ENCODE assay signal across 25 cellular contexts in the genomic region with DNA sequence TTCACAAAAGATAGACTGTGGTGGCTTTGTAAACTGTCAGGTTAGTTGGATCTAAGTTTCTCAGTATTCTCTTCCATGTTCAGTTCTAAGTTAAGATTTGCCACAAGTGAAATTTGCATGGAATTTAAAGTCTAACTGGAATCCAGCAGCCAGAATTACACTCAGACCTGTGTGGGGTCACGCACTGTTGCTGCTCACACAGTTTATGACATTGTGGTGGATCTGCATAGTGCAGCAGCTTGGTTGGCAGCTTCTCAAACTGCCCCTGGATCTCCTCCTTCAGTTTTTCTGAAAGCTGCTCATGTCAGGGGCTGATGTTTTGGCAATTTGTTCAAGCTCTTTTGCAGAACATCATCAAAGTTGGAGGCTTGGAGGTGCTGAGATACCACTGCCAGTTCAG.
"Had no signal": no experiment of that assay in that cellular context is flagged by ENCODE, and none has a peak within 500 bp of the region (broad histone marks: within the 10 kb centered on the region; RNA-seq: fewer than 3 reads in every experiment).

No MANE protein-coding gene starts in this region.

- H3K36me3 ChIP-seq: adrenal gland, SJCRH30, WERI-Rb-1 had no signal

- H3K4me3 Mint-ChIP-seq: activated CD8-positive, alpha-beta T cell treated with anti-CD3 and anti-CD28 coated beads for 36 hours; activated naive CD4-positive, alpha-beta T cell treated with anti-CD3 and anti-CD28 coated beads, Interleukin-2, amount 10 ng/mL, durations not matched to agents 7 days and 5 days; activated naive CD8-positive, alpha-beta T cell treated with anti-CD3 and anti-CD28 coated beads for 36 hours; activated T-cell treated with anti-CD3 and anti-CD28 coated beads, Interleukin-2, amount 50 U/mL, for 72 hours had no signal

- DNase-seq: activated CD4-positive, alpha-beta T cell treated with anti-CD3 and anti-CD28 coated beads for 4 hours; activated CD8-positive, alpha-beta memory T cell treated with anti-CD3 and anti-CD28 coated beads, Interleukin-2, amount 50 U/mL, for 4 hours; activated CD8-positive, alpha-beta T cell treated with anti-CD3 and anti-CD28 coated beads for 36 hours; activated gamma-delta T cell treated with Interleukin-2 at 50 U/mL for 16 hours; activated naive CD4-positive, alpha-beta T cell treated with anti-CD3 and anti-CD28 coated beads, Interleukin-2, amount 10 ng/mL, durations not matched to agents 7 days and 5 days; activated naive CD8-positive, alpha-beta T cell treated with anti-CD3 and anti-CD28 coated beads for 36 hours; activated T-cell treated with anti-CD3 and anti-CD28 coated beads, Interleukin-2, amount 50 U/mL, for 72 hours; adrenal gland; anterior cingulate cortex; caudate nucleus; Karpas-422; NCI-H1105 treated with DMSO at 0.1 percent for 48 hours; NCI-H1436 treated with DMSO at 0.1 percent for 48 hours; NCI-H187; NCI-H2081; NCI-H524 treated with DMSO at 0.1 percent for 48 hours; NCI-H82; RPMI8226; SJCRH30; SK-N-SH; T-helper 1 cell; WERI-Rb-1 had no signal

- H3K4me1 Mint-ChIP-seq: activated naive CD4-positive, alpha-beta T cell treated with anti-CD3 and anti-CD28 coated beads, Interleukin-2, amount 10 ng/mL, durations not matched to agents 7 days and 5 days; activated naive CD8-positive, alpha-beta T cell treated with anti-CD3 and anti-CD28 coated beads for 36 hours had no signal

- H3K36me3 Mint-ChIP-seq: activated naive CD4-positive, alpha-beta T cell treated with anti-CD3 and anti-CD28 coated beads, Interleukin-2, amount 10 ng/mL, durations not matched to agents 7 days and 5 days; activated naive CD8-positive, alpha-beta T cell treated with anti-CD3 and anti-CD28 coated beads for 36 hours had no signal

- FAIRE-seq: K562 had no signal

- H3K9me3 ChIP-seq: adrenal gland, SJCRH30, SK-N-SH had no signal

- ATAC-seq: activated CD8-positive, alpha-beta T cell treated with anti-CD3 and anti-CD28 coated beads for 36 hours; activated T-cell treated with anti-CD3 and anti-CD28 coated beads, Interleukin-2, amount 50 U/mL, for 72 hours; K562; Right ventricle myocardium inferior had no signal

- H3K4me1 ChIP-seq: adrenal gland, SJCRH30 had no signal

- H3K9ac ChIP-seq: SK-N-SH had no signal

- H3K27ac Mint-ChIP-seq: activated CD8-positive, alpha-beta T cell treated with anti-CD3 and anti-CD28 coated beads for 36 hours; activated naive CD4-positive, alpha-beta T cell treated with anti-CD3 and anti-CD28 coated beads, Interleukin-2, amount 10 ng/mL, durations not matched to agents 7 days and 5 days; activated naive CD8-positive, alpha-beta T cell treated with anti-CD3 and anti-CD28 coated beads for 36 hours; activated T-cell treated with anti-CD3 and anti-CD28 coated beads, Interleukin-2, amount 50 U/mL, for 72 hours; activated T-helper 2 cell treated with anti-CD3 and anti-CD28 coated beads, Interferon-gamma antibody, Interleukin-2, Interleukin-4, amounts not matched to agents 10 μg/mL and 5 μg/mL and 100 μg/mL, durations not matched to agents 14 hours and 24 hours and 36 hours had no signal

- H3K27me3 ChIP-seq: adrenal gland, SJCRH30 had no signal

- H3K4me2 ChIP-seq: SK-N-SH had no signal

- H3K9me3 Mint-ChIP-seq: activated CD8-positive, alpha-beta T cell treated with anti-CD3 and anti-CD28 coated beads for 36 hours; activated T-helper 2 cell treated with anti-CD3 and anti-CD28 coated beads, Interferon-gamma antibody, Interleukin-2, Interleukin-4, amounts not matched to agents 10 μg/mL and 5 μg/mL and 100 μg/mL, durations not matched to agents 14 hours and 24 hours and 36 hours had no signal

- H3K4me3 ChIP-seq: adrenal gland, K562, SJCRH30 had no signal

- H3K27ac ChIP-seq: adrenal gland, SJCRH30, WERI-Rb-1 had no signal

- H3K27me3 Mint-ChIP-seq: activated CD8-positive, alpha-beta T cell treated with anti-CD3 and anti-CD28 coated beads for 36 hours; activated naive CD4-positive, alpha-beta T cell treated with anti-CD3 and anti-CD28 coated beads, Interleukin-2, amount 10 ng/mL, durations not matched to agents 7 days and 5 days; activated naive CD8-positive, alpha-beta T cell treated with anti-CD3 and anti-CD28 coated beads for 36 hours had no signal
